ENCODE assay signal across 9 cellular contexts in the genomic region with DNA sequence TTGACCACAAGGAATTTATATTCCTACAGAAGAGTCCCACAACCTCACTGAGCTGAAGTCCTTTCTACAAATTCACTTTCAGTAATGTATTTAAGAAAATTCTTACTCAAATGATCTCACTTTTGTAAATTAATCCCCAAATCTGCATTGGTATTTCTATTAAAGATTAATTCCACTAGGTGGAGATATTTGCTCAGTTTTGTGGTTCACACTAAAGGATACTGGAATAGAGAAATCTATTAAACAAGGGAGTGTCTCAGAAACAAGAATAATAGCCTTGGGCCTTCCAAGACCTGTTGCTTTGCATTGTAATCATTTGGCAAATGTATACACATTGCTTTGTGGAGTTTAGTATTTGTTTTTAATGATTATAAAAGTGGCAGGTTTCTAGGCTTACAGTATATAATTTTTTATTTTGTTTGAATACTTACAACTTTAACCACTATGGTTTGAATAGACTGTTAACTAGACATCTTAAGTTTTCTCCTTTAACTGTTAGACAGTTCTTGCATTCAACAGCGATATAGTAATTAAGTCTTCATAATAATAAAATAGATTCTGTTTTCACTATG. TPM values are rescaled to one million over a fixed set of nuclear protein-coding genes. Genes with fewer than 3 reads are reported as not detected.
DNase-seq lines count a peak whose midpoint lies in the region; ATAC-seq, FAIRE-seq and TF ChIP-seq lines count a peak whose summit lies in the region.
"Had no signal": no experiment of that assay in that cellular context is flagged by ENCODE, and none has a peak within 500 bp of the region (broad histone marks: within the 10 kb centered on the region; RNA-seq: fewer than 3 reads in every experiment).

No MANE protein-coding gene starts in this region.

- TF ChIP-seq CTCF in Calu3 (IDR thresholded peaks at IDR 0.05; ENCODE audit: unreplicated experiment) (peak; percentile 42), astrocyte (IDR thresholded peaks at IDR 0.05; ENCODE audit: insufficient read depth, low read depth, low read length) (peak; percentile 30), left lung (IDR thresholded peaks at IDR 0.05) (peak; percentile 15)

- CTCF ChIA-PET in Calu3 (lab: Charles Lee) = interaction anchor here (2.0 to 2.8 kb wide), 2 partner anchors 678 to 691 kb away, joined by 11 to 26 read pairs; no protein-coding TSS in a partner anchor

- H4K20me1 ChIP-seq in Karpas-422 (ENCODE audit: insufficient read depth, low read depth, low read length) (no peaks in the 10 kb centered on the region), astrocyte (ENCODE audit: insufficient read depth, low read length) (no peaks in the 10 kb centered on the region)

- no peaks in the 10 kb centered on the region for H3K9me3 Mint-ChIP-seq in Calu3 (ENCODE audit: low read depth, unreplicated experiment)
- no peaks in the 10 kb centered on the region for H3K9me3 Mint-ChIP-seq in astrocyte (ENCODE audit: unreplicated experiment)

- H3K4me3 Mint-ChIP-seq in Calu3 (ENCODE audit: low read depth, unreplicated experiment) (no peak overlapping the region), astrocyte (ENCODE audit: unreplicated experiment) (no peak overlapping the region)

- no peak overlapping the region for H3K4me3 ChIP-seq in Karpas-422 (ENCODE audit: low read length)
- no peak overlapping the region for H3K4me3 ChIP-seq in astrocyte (ENCODE audit: insufficient read depth, low read depth, low read length)
- no peak overlapping the region for H3K4me3 ChIP-seq in left lung
- H3K4me3 ChIP-seq: upper lobe of left lung had no signal

- intact Hi-C loops in Calu3 (cut with micrococcal nuclease; ENCODE audit: unreplicated experiment) (loop anchor here (1.0 kb wide), 1 partner anchor 691 kb away; no protein-coding TSS in a partner anchor), left lung (cut with DNase I) (loop anchor here in 1 of 2 donors (10.0 kb wide), 1 partner anchor 683 kb away; no protein-coding TSS in a partner anchor)

- H3K27me3 Mint-ChIP-seq in Calu3 (ENCODE audit: unreplicated experiment) (peaks cover 38% of the 10 kb centered on the region), astrocyte (ENCODE audit: low read depth, unreplicated experiment) (peaks cover 34% of the 10 kb centered on the region)

- FAIRE-seq in astrocyte (lab: Jason Lieb, UNC) = no peak

- H3K27ac ChIP-seq in Karpas-422 (ENCODE audit: low read length) (no peak overlapping the region), astrocyte (ENCODE audit: low read depth, low read length) (no peak overlapping the region), left lung (no peak overlapping the region)
- H3K27ac ChIP-seq: upper lobe of left lung had no signal

- H3K4me1 Mint-ChIP-seq in Calu3 (ENCODE audit: low read depth, unreplicated experiment) (peaks cover 7% of the 10 kb centered on the region), astrocyte (ENCODE audit: low read depth, unreplicated experiment) (no peaks in the 10 kb centered on the region)

- H3K79me2 ChIP-seq in Karpas-422 (ENCODE audit: low read length) = no peaks in the 10 kb centered on the region
- H3K79me2 ChIP-seq in astrocyte (ENCODE audit: insufficient read depth, low read length) = no peaks in the 10 kb centered on the region

- BruUV-seq in Calu3 (replicated peaks; lab: Mats Ljungman, UMichigan) = no TSS peak

- H3K36me3 Mint-ChIP-seq in Calu3 (ENCODE audit: insufficient read depth, unreplicated experiment) (no peaks in the 10 kb centered on the region), astrocyte (ENCODE audit: low read depth, unreplicated experiment) (no peaks in the 10 kb centered on the region)

- H3K27me3 ChIP-seq in Karpas-422 (ENCODE audit: low read length) = no peaks in the 10 kb centered on the region
- no peaks in the 10 kb centered on the region for H3K27me3 ChIP-seq in astrocyte (ENCODE audit: insufficient read depth, low read length)
- peaks cover 0 to 11% of the 10 kb centered on the region in 2 donors for H3K27me3 ChIP-seq in left lung
- H3K27me3 ChIP-seq: upper lobe of left lung had no signal

- ATAC-seq in left lung (peak; percentile 49), HG02840 (IDR thresholded peaks at IDR 0.05; ENCODE audit: low FRiP score, unreplicated experiment) (no peak), GM21825 (IDR thresholded peaks at IDR 0.05; ENCODE audit: unreplicated experiment) (no peak)

- H3K4me1 ChIP-seq in Karpas-422 (ENCODE audit: low read length) (peaks cover 4% of the 10 kb centered on the region; the same call in 1 of the 2 replicates), astrocyte (ENCODE audit: insufficient read depth, low read length) (no peaks in the 10 kb centered on the region), left lung (no peaks in the 10 kb centered on the region)
- H3K4me1 ChIP-seq: upper lobe of left lung had no signal

- H2AFZ ChIP-seq in Karpas-422 (ENCODE audit: low read length) (no peak overlapping the region), astrocyte (ENCODE audit: low read depth, low read length) (no peak overlapping the region)

- no peaks in the 10 kb centered on the region for H3K9me3 ChIP-seq in Karpas-422 (ENCODE audit: low read length)
- no peaks in the 10 kb centered on the region for H3K9me3 ChIP-seq in astrocyte (ENCODE audit: insufficient read depth, low read depth, low read length)
- H3K9me3 ChIP-seq in left lung = no peaks in the 10 kb centered on the region
- H3K9me3 ChIP-seq: upper lobe of left lung had no signal

- no peak overlapping the region for H3K27ac Mint-ChIP-seq in Calu3 (ENCODE audit: unreplicated experiment)
- no peak overlapping the region for H3K27ac Mint-ChIP-seq in astrocyte (ENCODE audit: unreplicated experiment)

- H3K36me3 ChIP-seq in Karpas-422 (ENCODE audit: insufficient read depth, low read length) (no peaks in the 10 kb centered on the region), astrocyte (ENCODE audit: insufficient read depth, low read length) (no peaks in the 10 kb centered on the region), left lung (no peaks in the 10 kb centered on the region)
- H3K36me3 ChIP-seq: upper lobe of left lung had no signal

- no peaks in the 10 kb centered on the region for H3K9me2 ChIP-seq in Karpas-422 (replicated peaks; ENCODE audit: insufficient read depth, low read length)

- H3K4me2 ChIP-seq in Karpas-422 (ENCODE audit: low read depth, low read length, poor library complexity, severe bottlenecking) (no peak overlapping the region), astrocyte (ENCODE audit: low read length) (no peak overlapping the region)

- DNase-seq in Calu3 = no peak
- peak; percentile 57 for DNase-seq in Karpas-422
- no peak for DNase-seq in astrocyte (ENCODE audit: low read depth)
- no peak for DNase-seq in left lung
- DNase-seq in COLO668 (lab: John Stamatoyannopoulos, UW; ENCODE audit: unreplicated experiment) = no peak
- no peak for DNase-seq in stimulated activated CD4-positive, alpha-beta T cell treated with anti-CD3 and anti-CD28 coated beads, Interleukin-2, amount 100 ng/mL, for 48 hours
- DNase-seq: upper lobe of left lung had no signal

- H3K9ac ChIP-seq in Karpas-422 (ENCODE audit: low read length) (no peak overlapping the region), astrocyte (ENCODE audit: low read length) (no peak overlapping the region)

RNA-seq across cellular contexts. Expression of a gene that starts 25.9 kb away (rescaled TPM):
- total RNA-seq in Calu3 (2022) = not detected in 2 replicates
- not detected in 2 replicates for total RNA-seq in Karpas-422 (2014; rRNA removed; shearing (Covaris generic); ENCODE audit: low replicate concordance)
- total RNA-seq in astrocyte = not detected in 2 replicates
- total RNA-seq in left lung = 1 to 10 TPM in 1 of 2 donors, not detected in 1; 1.3 TPM
